ENCODE assay signal across 9 cellular contexts in genomic region chr2:65388051-65388531, GRCh38. TPM values are rescaled to one million over a fixed set of nuclear protein-coding genes. Genes with fewer than 3 reads are reported as not detected.
DNase-seq lines count a peak whose midpoint lies in the region; ATAC-seq, FAIRE-seq and TF ChIP-seq lines count a peak whose summit lies in the region.
"Had no signal": no experiment of that assay in that cellular context is flagged by ENCODE, and none has a peak within 500 bp of the region (broad histone marks: within the 10 kb centered on the region; RNA-seq: fewer than 3 reads in every experiment).

No MANE protein-coding gene starts in this region.

- no peak for DNase-seq in GM19239 (ENCODE audit: insufficient read length, low spot score)
- DNase-seq in suprapubic skin (ENCODE audit: low spot score in 2 of 2): no peak
- DNase-seq in stimulated activated CD4-positive, alpha-beta T cell treated with anti-CD3 and anti-CD28 coated beads, Interleukin-4, amount 100 ng/mL, for 1 hour: no peak
- DNase-seq in germinal center (ENCODE audit: low spot score): no peak
- no peak for DNase-seq in heart left ventricle
- DNase-seq: Peyer's patch had no signal

- ATAC-seq in HG02840 (IDR thresholded peaks at IDR 0.05; ENCODE audit: low FRiP score, unreplicated experiment) (peak; percentile 69), heart left ventricle (no peak)

- TF ChIP-seq CTCF in OCI-LY1 (IDR thresholded peaks at IDR 0.05; ENCODE audit: low read length) (no peak), suprapubic skin (IDR thresholded peaks at IDR 0.05) (no peak), heart left ventricle (IDR thresholded peaks at IDR 0.05) (no peak)

- no peak overlapping the region for H3K4me3 ChIP-seq in OCI-LY1 (ENCODE audit: low read depth, low read length, poor library complexity, severe bottlenecking)
- no peak overlapping the region for H3K4me3 ChIP-seq in suprapubic skin
- no peak overlapping the region for H3K4me3 ChIP-seq in heart left ventricle
- H3K4me3 ChIP-seq: Peyer's patch had no signal

- H3K9me2 ChIP-seq in OCI-LY1 (ENCODE audit: low read depth, low read length): no peaks in the 10 kb centered on the region

- 54% methylated on average over 16 of the region's 16 CpGs for WGBS in suprapubic skin
- WGBS in heart left ventricle, 4 donors: 85 to 96% (median 94%) methylated on average over 16 of the region's 16 CpGs

- intact Hi-C loops in heart left ventricle (cut with DNase I): no loop called here

- H3K79me2 ChIP-seq in OCI-LY1 (ENCODE audit: insufficient read depth, low read length): 0 out of 2 replicates have a peak, but pooled peaks cover 4% of the 10 kb centered on the region

- no peak for TF ChIP-seq EP300 in suprapubic skin (IDR thresholded peaks at IDR 0.05)

- no peak for TF ChIP-seq POLR2A in suprapubic skin (IDR thresholded peaks at IDR 0.05)
- TF ChIP-seq POLR2A in heart left ventricle (IDR thresholded peaks at IDR 0.05): no peak

- H3K27ac ChIP-seq in OCI-LY1 (ENCODE audit: low read depth, low read length, poor library complexity, severe bottlenecking) (peak overlapping the region; percentile 97), suprapubic skin (peak overlapping the region; percentile 46), heart left ventricle (no peak overlapping the region)
- H3K27ac ChIP-seq: Peyer's patch had no signal

- H3K9ac ChIP-seq in OCI-LY1 (ENCODE audit: low read length): peak overlapping the region; percentile 39; the same call in 1 of the 2 replicates

- peaks cover 100% of the 10 kb centered on the region for H3K4me1 ChIP-seq in OCI-LY1 (ENCODE audit: insufficient read depth, low read length, severe bottlenecking)
- H3K4me1 ChIP-seq in suprapubic skin: peaks cover 48% of the 10 kb centered on the region
- peaks cover 6 to 68% (median 50%) of the 10 kb centered on the region in 12 donors for H3K4me1 ChIP-seq in heart left ventricle

- H3K27me3 ChIP-seq in OCI-LY1 (ENCODE audit: insufficient read depth, low read length) (no peaks in the 10 kb centered on the region), suprapubic skin (no peaks in the 10 kb centered on the region), heart left ventricle (no peaks in the 10 kb centered on the region)
- H3K27me3 ChIP-seq: Peyer's patch had no signal

- H3K36me3 ChIP-seq in OCI-LY1 (ENCODE audit: insufficient read depth, low read length) (no peaks in the 10 kb centered on the region), suprapubic skin (no peaks in the 10 kb centered on the region), heart left ventricle (no peaks in the 10 kb centered on the region)
- H3K36me3 ChIP-seq: Peyer's patch had no signal

- peak overlapping the region; percentile 73; the same call in 1 of the 2 replicates for H3K4me2 ChIP-seq in OCI-LY1 (ENCODE audit: low read length)

- H3K9me3 ChIP-seq in OCI-LY1 (ENCODE audit: low read length) (no peaks in the 10 kb centered on the region), suprapubic skin (no peaks in the 10 kb centered on the region), heart left ventricle (no peaks in the 10 kb centered on the region)
- H3K9me3 ChIP-seq: Peyer's patch had no signal

- no peaks in the 10 kb centered on the region for H4K20me1 ChIP-seq in OCI-LY1 (ENCODE audit: insufficient read depth, low read length)

- H2AFZ ChIP-seq in OCI-LY1 (ENCODE audit: low read length): no peak overlapping the region

- FAIRE-seq in GM19239 (lab: Jason Lieb, UNC): peak; percentile 88
- FAIRE-seq: G401.6 had no signal

- peaks cover 3% of the 10 kb centered on the region; the same call in 1 of the 2 replicates for H3F3A ChIP-seq in OCI-LY1 (ENCODE audit: insufficient read depth, low read length)

RNA-seq across cellular contexts. Expression of gene SPRED2, which starts 44.3 kb away (rescaled TPM):
- 10 to 100 TPM; 17.8 to 27.5 (median 18.7) TPM for total RNA-seq in suprapubic skin
- 10 to 100 TPM; 10.2 to 24.4 (median 17.5) TPM for total RNA-seq in heart left ventricle
- 10 to 100 TPM in 1 of 2 donors, 1 to 10 TPM in 1; 7.0 to 14.8 TPM for polyA plus RNA-seq in heart left ventricle

Comparison
In these comparisons a context has a peak if more than half of its experiments do, and no peak if none do; other contexts are left out.
1. H3K27ac ChIP-seq: peak in OCI-LY1 (single experiment) and suprapubic skin (single experiment); none in heart left ventricle (0 of 12).